ENCODE assay signal across 15 cellular contexts in the genomic region with DNA sequence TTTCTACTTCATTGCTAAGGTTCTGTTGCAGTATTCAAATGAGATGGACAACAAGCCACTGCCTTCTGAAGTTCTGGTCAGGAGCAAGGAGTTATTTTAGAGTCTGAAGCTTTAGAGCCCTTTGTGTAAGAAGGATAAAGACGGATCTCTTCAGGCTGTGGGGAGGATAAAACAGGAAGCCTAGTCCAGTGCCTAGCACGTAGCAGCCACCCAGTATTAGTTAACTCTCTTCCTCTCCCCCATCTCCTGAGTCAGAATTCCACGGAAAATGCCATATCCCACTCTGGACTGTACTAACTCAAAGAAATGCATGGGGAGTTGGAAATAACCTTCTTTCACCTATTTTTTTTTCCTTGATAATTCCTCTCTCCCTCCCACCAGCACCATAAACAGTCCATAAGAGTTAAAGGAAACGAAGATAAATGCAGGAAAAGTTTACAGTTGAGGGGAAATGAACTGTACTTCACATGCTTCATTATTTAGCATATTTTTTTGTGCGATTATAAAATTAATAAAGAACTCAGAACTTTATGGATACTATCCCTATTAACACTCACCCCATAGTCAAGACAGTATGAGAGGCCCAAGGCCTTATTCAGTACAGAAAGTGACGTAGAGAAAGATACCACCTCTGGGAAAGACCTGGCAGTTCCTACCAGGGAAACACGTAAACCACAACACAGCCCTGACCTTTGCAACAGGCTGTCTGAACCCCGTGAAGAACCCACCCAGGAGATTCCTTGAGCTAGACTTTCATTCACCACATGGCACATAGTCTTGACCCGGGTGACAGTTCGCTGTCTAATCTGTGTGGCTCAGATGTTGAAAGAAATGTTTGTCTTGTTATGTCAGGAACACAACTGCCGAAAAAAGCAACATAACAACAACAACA. TPM values are rescaled to one million over a fixed set of nuclear protein-coding genes. Genes with fewer than 3 reads are reported as not detected.
A peak's percentile ranks its signal among the peaks of the same experiment; 100 is the strongest.
DNase-seq lines count a peak whose midpoint lies in the region; ATAC-seq and TF ChIP-seq lines count a peak whose summit lies in the region.
"Had no signal": no experiment of that assay in that cellular context is flagged by ENCODE, and none has a peak within 500 bp of the region (broad histone marks: within the 10 kb centered on the region; RNA-seq: fewer than 3 reads in every experiment).

No MANE protein-coding gene starts in this region.

- 45 to 51% (median 48%) methylated on average over 11 of the region's 11 CpGs for WGBS in heart left ventricle, 4 donors

- H3K9me3 ChIP-seq in heart left ventricle (no peaks in the 10 kb centered on the region), SJCRH30 (replicated peaks) (no peaks in the 10 kb centered on the region)
- H3K9me3 ChIP-seq: mucosa of descending colon had no signal

- DNase-seq in DMS 273 (lab: John Stamatoyannopoulos, UW; ENCODE audit: unreplicated experiment) (peak; percentile 25), DMS 273 treated with DMSO at 0.1 percent for 48 hours (lab: John Stamatoyannopoulos, UW) (no peak), SK-MEL-5 (ENCODE audit: low read depth, low spot score) (peak; percentile 50), heart left ventricle (no peak), renal cortical epithelial cell (ENCODE audit: low read depth) (peak; percentile 49), SJCRH30 (no peak)
- DNase-seq: activated CD8-positive, alpha-beta memory T cell treated with anti-CD3 and anti-CD28 coated beads, Interleukin-2, amount 10 ng/mL, durations not matched to agents 7 days and 5 days; DMS53; foreskin melanocyte; mucosa of descending colon; NCI-H446 treated with DMSO at 0.1 percent for 48 hours; T-helper 1 cell had no signal

- ATAC-seq in heart left ventricle (peak; percentile 77 to 90 (median 82)), GM18858 (IDR thresholded peaks at IDR 0.05; ENCODE audit: unreplicated experiment) (no peak)
- no peak for ATAC-seq in activated CD4-positive, CD25-positive, alpha-beta regulatory T cell treated with anti-CD3 and anti-CD28 coated beads, Interleukin-2, amount 50 U/mL, for 24 hours
- ATAC-seq: activated CD8-positive, alpha-beta memory T cell treated with anti-CD3 and anti-CD28 coated beads, Interleukin-2, amount 10 ng/mL, durations not matched to agents 7 days and 5 days; mucosa of descending colon had no signal

- in situ Hi-C loops in SK-MEL-5 (cut with HindIII; ENCODE audit: low pct_unique_long_range_greater_than_20kb, low sequenced_read_pairs), result no loop called here

- H3K27ac ChIP-seq in heart left ventricle, result peak overlapping the region in 1 of 12 donors; percentile 6
- no peak overlapping the region for H3K27ac ChIP-seq in SJCRH30
- H3K27ac ChIP-seq: 22Rv1 had no signal

- H3K4me3 ChIP-seq in heart left ventricle (no peak overlapping the region), SJCRH30 (no peak overlapping the region)
- H3K4me3 ChIP-seq: mucosa of descending colon had no signal

- no peak for TF ChIP-seq POLR2A in heart left ventricle (IDR thresholded peaks at IDR 0.05)

- intact Hi-C loops in heart left ventricle (cut with DNase I), result no loop called here

- H3K4me1 ChIP-seq in heart left ventricle (peaks cover 0 to 9% (median 0%) of the 10 kb centered on the region in 12 donors), SJCRH30 (peaks cover 15% of the 10 kb centered on the region)

- H3K27me3 ChIP-seq in heart left ventricle (peaks cover 0 to 13% (median 0%) of the 10 kb centered on the region in 9 donors), SJCRH30 (no peaks in the 10 kb centered on the region)

- no peak for TF ChIP-seq CTCF in heart left ventricle (IDR thresholded peaks at IDR 0.05)

- H3K36me3 ChIP-seq in heart left ventricle (no peaks in the 10 kb centered on the region), SJCRH30 (no peaks in the 10 kb centered on the region)

RNA-seq across cellular contexts. Expression of gene IGF2BP2, which starts 9.2 kb away (rescaled TPM):
- total RNA-seq in SK-MEL-5 (2014; rRNA removed; shearing (Covaris generic)), result 59.5 and 65.1 TPM in 2 replicates
- 44.9 and 51.9 TPM in 2 replicates for polyA plus RNA-seq in SK-MEL-5 (2015; cell fraction: cytosol; rRNA removed)
- polyA plus RNA-seq in SK-MEL-5 (2015; cell fraction: nucleus; rRNA removed), result 181 and 190 TPM in 2 replicates
- 10 to 100 TPM; 11.2 to 21.8 (median 16.8) TPM for total RNA-seq in heart left ventricle
- polyA plus RNA-seq in heart left ventricle, result 10 to 100 TPM in 1 of 2 donors, 1 to 10 TPM in 1; 5.9 to 18.5 TPM
- 33.5 and 65.1 TPM in 2 replicates for total RNA-seq in renal cortical epithelial cell
- total RNA-seq in SJCRH30 (2014; rRNA removed; shearing (Covaris generic)), result 45.8 and 50.6 TPM in 2 replicates

Comparison
In these comparisons a context has a peak if more than half of its experiments do, and no peak if none do; other contexts are left out.
1. DNase-seq: peak in DMS 273 (single experiment), SK-MEL-5 (single experiment) and renal cortical epithelial cell (single experiment); none in DMS 273 treated with DMSO at 0.1 percent for 48 hours (single experiment), heart left ventricle (0 of 5) and SJCRH30 (0 of 2).
2. ATAC-seq: peak in heart left ventricle (4 of 4); none in GM18858 (single experiment) and activated CD4-positive, CD25-positive, alpha-beta regulatory T cell treated with anti-CD3 and anti-CD28 coated beads, Interleukin-2, amount 50 U/mL, for 24 hours (0 of 2).